Comparison of ENCODE assay signal across 8 cellular contexts in the genomic region with DNA sequence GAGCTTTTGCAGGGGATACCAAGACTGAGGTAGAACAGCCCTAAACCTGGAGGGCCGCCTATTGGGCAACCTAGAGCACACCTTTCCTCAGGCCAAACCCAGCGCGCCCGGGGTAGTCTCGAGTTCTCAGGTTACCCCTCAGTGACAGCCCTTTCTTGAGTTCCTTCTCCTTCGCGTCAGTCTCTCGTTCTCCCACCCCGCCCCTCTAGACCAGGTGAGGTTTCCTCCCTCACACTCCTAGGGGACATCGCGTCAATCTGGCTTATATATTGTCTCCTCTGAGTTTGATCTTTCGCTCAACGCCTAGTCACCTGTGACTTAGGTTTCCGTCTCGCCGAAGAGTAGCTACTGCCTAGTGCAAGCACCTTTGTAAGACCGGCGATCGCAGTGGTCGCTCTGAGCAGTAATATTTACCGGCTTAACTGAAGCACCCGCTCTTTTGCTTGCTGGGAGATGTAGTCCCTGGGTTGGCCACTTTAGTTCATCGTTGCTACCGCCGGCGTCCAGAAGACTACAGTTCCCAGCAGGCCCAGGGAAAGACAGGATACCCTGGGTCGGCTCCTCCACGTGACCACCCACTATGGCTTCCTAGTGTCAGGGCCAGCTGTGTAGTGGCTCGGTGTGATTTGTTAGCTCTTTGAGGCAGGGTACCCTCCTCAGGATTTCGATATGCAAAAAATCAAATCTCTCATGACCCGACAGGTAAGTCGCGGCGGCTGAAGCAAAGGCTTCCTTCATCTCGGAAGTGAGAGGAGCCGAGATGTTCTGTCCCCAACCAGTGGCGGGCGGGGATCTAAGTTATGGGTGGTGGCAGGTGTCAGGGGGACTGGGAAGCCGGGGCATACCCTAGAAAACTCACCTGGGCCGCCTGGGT.
DNase-seq lines count a peak whose midpoint lies in the region; ATAC-seq and FAIRE-seq lines count a peak whose summit lies in the region.

A gene with protein sequence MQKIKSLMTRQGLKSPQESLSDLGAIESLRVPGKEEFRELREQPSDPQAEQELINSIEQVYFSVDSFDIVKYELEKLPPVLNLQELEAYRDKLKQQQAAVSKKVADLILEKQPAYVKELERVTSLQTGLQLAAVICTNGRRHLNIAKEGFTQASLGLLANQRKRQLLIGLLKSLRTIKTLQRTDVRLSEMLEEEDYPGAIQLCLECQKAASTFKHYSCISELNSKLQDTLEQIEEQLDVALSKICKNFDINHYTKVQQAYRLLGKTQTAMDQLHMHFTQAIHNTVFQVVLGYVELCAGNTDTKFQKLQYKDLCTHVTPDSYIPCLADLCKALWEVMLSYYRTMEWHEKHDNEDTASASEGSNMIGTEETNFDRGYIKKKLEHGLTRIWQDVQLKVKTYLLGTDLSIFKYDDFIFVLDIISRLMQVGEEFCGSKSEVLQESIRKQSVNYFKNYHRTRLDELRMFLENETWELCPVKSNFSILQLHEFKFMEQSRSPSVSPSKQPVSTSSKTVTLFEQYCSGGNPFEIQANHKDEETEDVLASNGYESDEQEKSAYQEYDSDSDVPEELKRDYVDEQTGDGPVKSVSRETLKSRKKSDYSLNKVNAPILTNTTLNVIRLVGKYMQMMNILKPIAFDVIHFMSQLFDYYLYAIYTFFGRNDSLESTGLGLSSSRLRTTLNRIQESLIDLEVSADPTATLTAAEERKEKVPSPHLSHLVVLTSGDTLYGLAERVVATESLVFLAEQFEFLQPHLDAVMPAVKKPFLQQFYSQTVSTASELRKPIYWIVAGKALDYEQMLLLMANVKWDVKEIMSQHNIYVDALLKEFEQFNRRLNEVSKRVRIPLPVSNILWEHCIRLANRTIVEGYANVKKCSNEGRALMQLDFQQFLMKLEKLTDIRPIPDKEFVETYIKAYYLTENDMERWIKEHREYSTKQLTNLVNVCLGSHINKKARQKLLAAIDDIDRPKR (plus strand): TSS at position 568 of the 874 bp plus-strand sequence. CDS start 102 bp downstream, at position 670.

- peak; percentile 94 for FAIRE-seq in islet of Langerhans (lab: Jason Lieb, UNC)

- DNase-seq in AG08396 (ENCODE audit: low spot score), result peak; percentile 94
- DNase-seq in NCI-H446 (lab: John Stamatoyannopoulos, UW), result peak; percentile 85 to 92
- peak; percentile 90 for DNase-seq in activated CD4-positive, CD25-positive, alpha-beta regulatory T cell treated with anti-CD3 and anti-CD28 coated beads, Interleukin-2, amount 50 U/mL, for 16 hours (ENCODE audit: low read depth, low spot score)
- DNase-seq in cerebellar cortex (ENCODE audit: low spot score), result peak; percentile 99
- peak; percentile 81 for DNase-seq in stimulated activated CD4-positive, alpha-beta T cell treated with anti-CD3 and anti-CD28 coated beads, Interleukin-12 subunit alpha, Interleukin-12 subunit beta, amount 100 ng/mL, for 4 hours

- ATAC-seq in GM19025 (IDR thresholded peaks at IDR 0.05; ENCODE audit: low read depth, unreplicated experiment) (peak; percentile 99), HG03342 (IDR thresholded peaks at IDR 0.05; ENCODE audit: unreplicated experiment) (peak; percentile 99)

Comparison
In these comparisons a context has a peak if more than half of its experiments do, and no peak if none do; other contexts are left out.
1. Peak in every context shown above with its lines: DNase-seq and ATAC-seq.